In the genomic region with DNA sequence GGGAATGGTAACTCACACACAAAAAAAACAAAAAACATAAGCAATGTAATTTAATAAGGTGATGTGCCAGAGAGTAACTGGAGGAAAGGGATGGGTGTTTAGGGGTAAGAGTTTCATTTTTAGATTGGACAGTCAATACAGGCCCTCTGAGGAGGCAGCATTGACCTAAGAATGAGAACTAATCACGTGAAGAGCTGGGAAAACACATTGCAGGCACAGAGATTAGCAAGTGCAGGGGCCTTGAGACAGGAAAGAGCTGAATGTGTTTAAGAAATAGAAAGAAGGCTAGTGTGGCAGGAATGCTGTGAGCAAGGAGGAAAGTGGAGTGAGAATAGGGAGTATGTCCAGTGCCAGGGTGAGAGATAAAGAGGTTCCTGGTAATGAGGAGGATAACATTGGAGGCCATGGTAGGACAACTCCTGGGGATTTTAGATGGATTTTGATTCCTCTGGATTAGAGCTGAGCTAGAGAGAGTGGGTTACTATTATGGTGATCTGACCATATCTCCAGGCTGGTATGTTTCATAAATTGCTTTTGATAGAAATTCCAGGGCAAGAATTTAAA, we compare ENCODE assay signal across 19 cellular contexts. TPM values are rescaled to one million over a fixed set of nuclear protein-coding genes. Genes with fewer than 3 reads are reported as not detected.
DNase-seq lines count a peak whose midpoint lies in the region; ATAC-seq, FAIRE-seq and TF ChIP-seq lines count a peak whose summit lies in the region.
"Had no signal": no experiment of that assay in that cellular context is flagged by ENCODE, and none has a peak within 500 bp of the region (broad histone marks: within the 10 kb centered on the region; RNA-seq: fewer than 3 reads in every experiment).

No MANE protein-coding gene starts in this region.

- no peak for FAIRE-seq in HTR-8/SVneo (lab: Jason Lieb, UNC)

- H3K4me3 ChIP-seq in body of pancreas (no peak overlapping the region), psoas muscle (peak overlapping the region; percentile 1), coronary artery (no peak overlapping the region)

- intact Hi-C loops in body of pancreas (cut with DNase I) (no loop called here), psoas muscle (cut with DNase I) (no loop called here)

- H3K9me3 ChIP-seq in body of pancreas, result no peaks in the 10 kb centered on the region
- no peaks in the 10 kb centered on the region for H3K9me3 ChIP-seq in psoas muscle

- no peak for TF ChIP-seq POLR2A in body of pancreas (IDR thresholded peaks at IDR 0.05)

- DNase-seq in body of pancreas (peak in 2 of 4 donors; percentile 13 to 47), psoas muscle (no peak), coronary artery (ENCODE audit: low spot score) (no peak), LoVo (ENCODE audit: low spot score) (no peak), HTR-8/SVneo (ENCODE audit: insufficient read length, low spot score) (no peak)
- DNase-seq: activated CD8-positive, alpha-beta memory T cell treated with anti-CD3 and anti-CD28 coated beads, Interleukin-2, amount 10 ng/mL, durations not matched to agents 7 days and 5 days; AML-193; anterior cingulate cortex; COR-L47; cortex of kidney; EL; foreskin keratinocyte; NCI-H2081; NCI-H524; nucleus accumbens; stimulated activated CD4-positive, alpha-beta T cell treated with anti-CD3 and anti-CD28 coated beads, Interleukin-2, amount 100 ng/mL, for 48 hours; T1000 had no signal

- WGBS in body of pancreas, 2 donors, result 29 to 52% methylated on average over 1 of the region's 1 CpG
- 26 to 56% (median 34%) methylated on average over 1 of the region's 1 CpG for WGBS in psoas muscle, 3 donors

- H3K27ac ChIP-seq in body of pancreas (peak overlapping the region in 3 of 4 donors; percentile 49 to 55 (median 55)), psoas muscle (peak overlapping the region; percentile 99), coronary artery (peak overlapping the region in 1 of 2 donors; percentile 30)
- H3K27ac ChIP-seq: foreskin keratinocyte had no signal

- ATAC-seq in GM19351 (IDR thresholded peaks at IDR 0.05; ENCODE audit: unreplicated experiment), result peak; percentile 58
- ATAC-seq in HG03039 (IDR thresholded peaks at IDR 0.05; ENCODE audit: unreplicated experiment), result peak; percentile 48
- ATAC-seq in body of pancreas, result no peak
- peak in 2 of 4 donors; percentile 24 to 25 for ATAC-seq in psoas muscle
- ATAC-seq: activated CD8-positive, alpha-beta memory T cell treated with anti-CD3 and anti-CD28 coated beads, Interleukin-2, amount 10 ng/mL, durations not matched to agents 7 days and 5 days; foreskin keratinocyte had no signal

- H3K27me3 ChIP-seq in body of pancreas (no peaks in the 10 kb centered on the region), psoas muscle (ENCODE audit: insufficient read depth in 3 of 3, low read length in 2 of 3) (no peaks in the 10 kb centered on the region)
- H3K27me3 ChIP-seq: foreskin keratinocyte had no signal

- no peaks in the 10 kb centered on the region for H3K36me3 ChIP-seq in body of pancreas (replicated peaks in 1 of 2; ENCODE audit: insufficient read depth in 1 of 2, low read depth in 2 of 2)
- H3K36me3 ChIP-seq in psoas muscle (ENCODE audit: insufficient read depth in 1 of 2, low read depth in 1 of 2), result no peaks in the 10 kb centered on the region

- no peak for TF ChIP-seq CTCF in body of pancreas (IDR thresholded peaks at IDR 0.05)
- TF ChIP-seq CTCF in psoas muscle (IDR thresholded peaks at IDR 0.05), result no peak
- TF ChIP-seq CTCF in coronary artery (IDR thresholded peaks at IDR 0.05), result no peak

- H3K4me1 ChIP-seq in body of pancreas (peaks cover 87% of the 10 kb centered on the region), psoas muscle (peaks cover 77% of the 10 kb centered on the region)

RNA-seq across cellular contexts. Expression of a gene that starts 17.6 kb away (rescaled TPM):
- total RNA-seq in body of pancreas, result 10 to 100 TPM; 44.2 to 70.3 TPM
- 100 to 1,000 TPM; 459 to 840 (median 509) TPM for total RNA-seq in psoas muscle
- 100 to 1,000 TPM; 215 to 533 (median 426) TPM for polyA plus RNA-seq in psoas muscle

Comparison
In these comparisons a context has a peak if more than half of its experiments do, and no peak if none do; other contexts are left out.
1. RNA of a gene that starts 17.6 kb away (total RNA-seq): 459 to 840 TPM in psoas muscle; 44.2 to 70.3 TPM in body of pancreas; every median in the first group is over 4 times any median in the second.